Comparison of ENCODE assay signal across 1 cellular context in the genomic region with DNA sequence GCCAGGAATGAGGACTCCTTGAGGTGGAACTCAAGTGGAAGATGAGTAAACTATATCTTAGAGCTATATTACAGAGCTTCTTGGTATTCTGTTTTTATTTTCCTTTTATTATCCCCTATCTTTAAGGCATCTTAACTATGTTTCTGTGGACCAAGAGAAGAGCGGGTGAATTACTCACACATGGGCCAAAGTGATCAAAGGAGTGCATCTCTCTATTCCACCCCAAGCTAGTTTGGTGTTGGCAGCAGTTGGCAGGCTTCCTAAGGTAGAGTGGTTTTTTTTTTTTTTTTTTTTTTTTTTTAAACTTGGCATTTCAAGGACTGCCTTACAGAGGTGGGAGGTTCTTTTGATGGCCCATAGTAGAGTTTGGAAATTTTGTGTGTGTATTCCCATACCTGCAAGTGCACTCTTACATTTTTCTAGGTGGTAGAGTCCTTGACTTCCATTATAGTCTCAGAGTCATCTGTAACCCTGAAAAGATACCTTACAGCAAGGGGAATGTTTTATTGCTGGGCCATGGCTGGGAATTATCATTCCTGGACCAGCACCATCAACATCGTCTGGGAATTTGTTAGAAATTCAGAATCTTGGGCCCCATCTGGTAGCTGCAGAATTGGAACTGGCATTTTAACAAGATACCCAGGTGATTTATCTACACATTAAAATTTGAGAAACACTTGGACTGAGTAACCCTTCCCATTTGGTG.
A peak's percentile ranks its signal among the peaks of the same experiment; 100 is the strongest.
TF ChIP-seq lines count a peak whose summit lies in the region.

No MANE protein-coding gene starts in this region.

TF ChIP-seq in HepG2, 621 proteins besides CTCF, POLR2A, EP300 and RAD21:
- TF ChIP-seq ZNF337 (CRISPR knock-in tag; IDR thresholded peaks at IDR 0.05; ENCODE audit: borderline replicate concordance, low read depth) = peak; percentile 94; the same call in 1 of the 2 replicates
- no peak for TF ChIP-seq ETV6 (CRISPR knock-in tag; conservative IDR thresholded peaks at IDR 0.05)
- 0 out of 2 replicates have a peak, but pooled peaks have one; percentile 36 for TF ChIP-seq ZNF230 (CRISPR knock-in tag; IDR thresholded peaks at IDR 0.05)
